Comparison of ENCODE assay signal across 16 cellular contexts in genomic region chr1:22362626-22363402, GRCh38.
"Had no signal": no experiment of that assay in that cellular context is flagged by ENCODE, and none has a peak within 500 bp of the region (broad histone marks: within the 10 kb centered on the region; RNA-seq: fewer than 3 reads in every experiment).

No MANE protein-coding gene starts in this region.

- H3K9me3 ChIP-seq: colonic mucosa, esophagus squamous epithelium, gastroesophageal sphincter, neutrophil had no signal

- H3K4me1 ChIP-seq: colonic mucosa, esophagus squamous epithelium, gastroesophageal sphincter had no signal

- H3K36me3 ChIP-seq: colonic mucosa, esophagus squamous epithelium, gastroesophageal sphincter, neutrophil had no signal

- H3K27ac Mint-ChIP-seq: immature natural killer cell, nephron progenitor cell, progenitor cell of endocrine pancreas had no signal

- H3K27ac ChIP-seq: colonic mucosa, esophagus squamous epithelium, gastroesophageal sphincter, neutrophil had no signal

- H3K9me3 Mint-ChIP-seq: immature natural killer cell had no signal

- ATAC-seq: gastroesophageal sphincter, left cardiac atrium, left ventricle myocardium superior, right cardiac atrium had no signal

- H3K36me3 Mint-ChIP-seq: immature natural killer cell had no signal

- DNase-seq: caudate nucleus; colonic mucosa; dermis blood vessel endothelial cell; esophagus squamous epithelium; foreskin fibroblast; immature natural killer cell; left cardiac atrium; left ventricle myocardium superior; nephron progenitor cell; right cardiac atrium; stimulated activated CD4-positive, alpha-beta T cell treated with anti-CD3 and anti-CD28 coated beads, Interleukin-2, amount 100 ng/mL, for 48 hours; stimulated activated naive CD4-positive, alpha-beta T cell treated with Interleukin-2 at 50 U/mL for 16 hours had no signal

- H3K4me3 ChIP-seq: colonic mucosa, esophagus squamous epithelium, gastroesophageal sphincter, smooth muscle cell had no signal

- H3K4me2 ChIP-seq: smooth muscle cell had no signal

- H3K4me3 Mint-ChIP-seq: immature natural killer cell, nephron progenitor cell had no signal

- H3K27me3 ChIP-seq: colonic mucosa had no signal

- H3K4me1 Mint-ChIP-seq: immature natural killer cell had no signal
